7 cellular contexts compared by ENCODE assay signal in genomic region chr18:28332071-28332470, GRCh38.
"Had no signal": no experiment of that assay in that cellular context is flagged by ENCODE, and none has a peak within 500 bp of the region (broad histone marks: within the 10 kb centered on the region; RNA-seq: fewer than 3 reads in every experiment).

No MANE protein-coding gene starts in this region.

- H3K27ac Mint-ChIP-seq: IgD-negative memory B cell had no signal

- H2AFZ ChIP-seq: GM23248 had no signal

- H3K9me3 Mint-ChIP-seq: H9 had no signal

- DNase-seq: GM23248, H9, HCEC 1CT, KBM-7 had no signal

- ATAC-seq: HepG2 had no signal

- H3K4me3 Mint-ChIP-seq: H9, IgD-negative memory B cell had no signal

- H3K27ac ChIP-seq: GM23248, HL-60 had no signal

- H3K4me3 ChIP-seq: GM23248 had no signal

- H3K27me3 Mint-ChIP-seq: IgD-negative memory B cell had no signal
